Comparison of ENCODE assay signal across 10 cellular contexts in genomic region chr17:18235743-18236256, GRCh38. TPM values are rescaled to one million over a fixed set of nuclear protein-coding genes. Genes with fewer than 3 reads are reported as not detected.
A peak's percentile ranks its signal among the peaks of the same experiment; 100 is the strongest.
DNase-seq lines count a peak whose midpoint lies in the region; TF ChIP-seq lines count a peak whose summit lies in the region.
"Had no signal": no experiment of that assay in that cellular context is flagged by ENCODE, and none has a peak within 500 bp of the region (broad histone marks: within the 10 kb centered on the region; RNA-seq: fewer than 3 reads in every experiment).

No MANE protein-coding gene starts in this region.

- H3K27me3 Mint-ChIP-seq in HFFc6 (ENCODE audit: insufficient read depth) = peaks cover 1% of the 10 kb centered on the region

- peaks cover 23% of the 10 kb centered on the region for H3K4me1 Mint-ChIP-seq in HFFc6 (ENCODE audit: low read depth)

- no peaks in the 10 kb centered on the region for H3K36me3 ChIP-seq in colonic mucosa

- peak overlapping the region; percentile 70 for H3K4me3 Mint-ChIP-seq in HFFc6

- intact Hi-C loops in colonic mucosa (cut with DNase I) = no loop called here

- H3K27me3 ChIP-seq in colonic mucosa = no peaks in the 10 kb centered on the region
- H3K27me3 ChIP-seq: cardiac muscle cell had no signal

- H3K4me3 ChIP-seq in astrocyte of the spinal cord (ENCODE audit: low read depth, low read length) (no peak overlapping the region), colonic mucosa (no peak overlapping the region)
- H3K4me3 ChIP-seq: cardiac muscle cell had no signal

- no peaks in the 10 kb centered on the region for H3K4me1 ChIP-seq in colonic mucosa

- H3K9me3 ChIP-seq in colonic mucosa = no peaks in the 10 kb centered on the region

- peak; percentile 84 for DNase-seq in A172 (ENCODE audit: low spot score)
- DNase-seq in HFFc6 = peak; percentile 91
- DNase-seq in astrocyte of the spinal cord (ENCODE audit: low read depth, low spot score) = peak; percentile 70
- peak; percentile 85 for DNase-seq in myocyte (ENCODE audit: low read depth)
- no peak for DNase-seq in hippocampal formation (lab: John Stamatoyannopoulos, UW)
- DNase-seq in SHP77 (lab: John Stamatoyannopoulos, UW) = no peak
- no peak for DNase-seq in colonic mucosa
- DNase-seq in COR-L47 (lab: John Stamatoyannopoulos, UW) = no peak
- DNase-seq: NCI-H2081 had no signal

- no peak overlapping the region for H3K27ac ChIP-seq in colonic mucosa
- H3K27ac ChIP-seq: cardiac muscle cell had no signal

- in situ Hi-C loops in astrocyte of the spinal cord (cut with HindIII; ENCODE audit: low sequenced_read_pairs) = no loop called here

- TF ChIP-seq CTCF in HFFc6 (IDR thresholded peaks at IDR 0.05) (no peak), astrocyte of the spinal cord (IDR thresholded peaks at IDR 0.05; ENCODE audit: low read depth, low read length) (no peak), colonic mucosa (IDR thresholded peaks at IDR 0.05) (no peak)

- no peaks in the 10 kb centered on the region for H3K9me3 Mint-ChIP-seq in HFFc6

- peaks cover 11% of the 10 kb centered on the region; the same call in 1 of the 2 replicates for H3K36me3 Mint-ChIP-seq in HFFc6 (ENCODE audit: low read depth)

- peak overlapping the region; percentile 99 for H3K27ac Mint-ChIP-seq in HFFc6

- no peak overlapping the region for H3K9ac ChIP-seq in colonic mucosa (ENCODE audit: low read depth in 2 of 2, low read length in 2 of 2)

RNA-seq across cellular contexts. Expression of gene LLGL1, which starts 10.4 kb away (rescaled TPM):
- 41.7 and 47.2 TPM in 2 replicates for total RNA-seq in A172 (2014; rRNA removed; shearing (Covaris generic))
- total RNA-seq in HFFc6 (2021; fragmentation: NEBNext Ultra II Directional; extraction: Animal tissue kit (Norgen Biotek cat#: 25700)) = 10 to 100 TPM; 38.0 to 50.8 (median 41.0) TPM
- total RNA-seq in myocyte (23.0 and 31.2 TPM in 2 replicates), colonic mucosa (10 to 100 TPM in 1 of 2 donors, 1 to 10 TPM in 1; 7.8 to 13.1 TPM)
- 31.5 TPM for polyA plus RNA-seq in myocyte (2012)

RNA-seq across cellular contexts. Expression of gene FLII, which starts 22.7 kb away (rescaled TPM):
- total RNA-seq in A172 (2014; rRNA removed; shearing (Covaris generic)) = 369 and 474 TPM in 2 replicates
- total RNA-seq in HFFc6 (2021; fragmentation: NEBNext Ultra II Directional; extraction: Animal tissue kit (Norgen Biotek cat#: 25700)) = 100 to 1,000 TPM; 347 to 472 (median 438) TPM
- 497 and 558 TPM in 2 replicates for total RNA-seq in myocyte
- 342 TPM for polyA plus RNA-seq in myocyte (2012)
- total RNA-seq in colonic mucosa = 100 to 1,000 TPM; 263 to 293 TPM

RNA-seq across cellular contexts. Expression of gene MIEF2, which starts 24.7 kb away (rescaled TPM):
- 19.4 and 27.7 TPM in 2 replicates for total RNA-seq in A172 (2014; rRNA removed; shearing (Covaris generic))
- 10 to 100 TPM; 13.3 to 19.9 (median 16.6) TPM for total RNA-seq in HFFc6 (2021; fragmentation: NEBNext Ultra II Directional; extraction: Animal tissue kit (Norgen Biotek cat#: 25700))
- total RNA-seq in myocyte (38.0 and 50.5 TPM in 2 replicates), colonic mucosa (10 to 100 TPM; 13.2 to 15.3 TPM)
- polyA plus RNA-seq in myocyte (2012) = 18.2 TPM

RNA-seq across cellular contexts. Expression of gene ALKBH5, which starts 52.2 kb away (rescaled TPM):
- total RNA-seq in A172 (2014; rRNA removed; shearing (Covaris generic)) = 107 and 116 TPM in 2 replicates
- 100 to 1,000 TPM in 3 of 6 experiments, 10 to 100 TPM in 3; 90.2 to 117 (median 103) TPM for total RNA-seq in HFFc6 (2021; fragmentation: NEBNext Ultra II Directional; extraction: Animal tissue kit (Norgen Biotek cat#: 25700))
- total RNA-seq in myocyte (240 and 243 TPM in 2 replicates), colonic mucosa (100 to 1,000 TPM in 1 of 2 donors, 10 to 100 TPM in 1; 94.8 to 130 TPM)
- polyA plus RNA-seq in myocyte (2012) = 101 TPM

Comparison
In these comparisons a context has a peak if more than half of its experiments do, and no peak if none do; other contexts are left out.
1. DNase-seq: peak in A172 (single experiment), HFFc6 (single experiment), astrocyte of the spinal cord (single experiment) and myocyte (single experiment); none in hippocampal formation (0 of 2), SHP77 (0 of 2), colonic mucosa (single experiment) and COR-L47 (single experiment).